In the genomic region with DNA sequence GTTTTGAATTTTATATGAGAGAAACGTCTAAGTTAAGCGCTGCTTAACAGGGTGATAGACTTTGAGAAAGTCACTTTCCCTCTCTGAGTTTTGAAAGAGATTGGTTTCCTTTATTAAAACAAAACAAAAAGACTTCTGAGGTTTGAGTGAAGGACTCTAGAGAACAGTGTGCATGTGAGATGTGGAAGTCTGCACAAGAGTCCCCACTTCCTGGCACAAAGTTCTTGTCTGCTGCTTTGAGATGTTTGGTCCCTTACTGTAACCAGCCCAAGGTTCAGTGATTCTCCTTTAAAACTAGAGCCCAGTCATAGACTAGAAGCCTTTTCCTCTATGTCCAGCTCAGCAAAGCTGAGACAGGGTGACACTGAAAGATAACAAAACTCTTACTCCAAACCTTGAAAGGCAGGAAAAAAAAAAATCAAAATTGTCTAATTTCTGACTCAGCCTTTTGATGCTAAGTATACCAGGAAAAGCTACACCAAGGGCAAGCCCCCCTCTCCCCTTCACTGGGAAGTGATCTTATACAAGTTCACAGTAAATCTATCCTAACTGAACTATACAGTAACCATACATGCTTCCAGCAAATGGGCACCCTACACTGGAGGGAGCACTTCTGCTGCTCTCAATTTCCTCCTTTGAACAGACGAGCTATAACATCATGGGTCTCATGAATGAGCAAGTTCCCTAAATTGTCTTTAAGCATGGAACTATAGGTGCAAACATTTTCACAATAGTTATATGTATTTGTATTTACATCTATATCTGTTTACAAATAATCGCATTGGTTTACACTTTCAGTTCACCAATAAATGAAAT, we compare ENCODE assay signal across 20 cellular contexts. TPM values are rescaled to one million over a fixed set of nuclear protein-coding genes. Genes with fewer than 3 reads are reported as not detected.
A peak's percentile ranks its signal among the peaks of the same experiment; 100 is the strongest.
DNase-seq lines count a peak whose midpoint lies in the region; ATAC-seq, FAIRE-seq and TF ChIP-seq lines count a peak whose summit lies in the region.
"Had no signal": no experiment of that assay in that cellular context is flagged by ENCODE, and none has a peak within 500 bp of the region (broad histone marks: within the 10 kb centered on the region; RNA-seq: fewer than 3 reads in every experiment).

No MANE protein-coding gene starts in this region.

- intact Hi-C loops in activated CD4-positive, alpha-beta T cell treated with anti-CD3 and anti-CD28 coated beads, Interleukin-2, amount 10 ng/mL, durations not matched to agents 24 days and 14 days (cut with micrococcal nuclease) = no loop called here
- intact Hi-C loops in sigmoid colon (cut with DNase I) = no loop called here

- H3K9me3 ChIP-seq in sigmoid colon = no peaks in the 10 kb centered on the region
- H3K9me3 ChIP-seq: A549 had no signal

- no peaks in the 10 kb centered on the region for H3K27me3 ChIP-seq in sigmoid colon

- H3K4me1 Mint-ChIP-seq in activated CD4-positive, alpha-beta T cell treated with anti-CD3 and anti-CD28 coated beads, Interleukin-2, amount 10 ng/mL, durations not matched to agents 7 days and 5 days = peaks cover 10% of the 10 kb centered on the region
- H3K4me1 Mint-ChIP-seq in activated CD4-positive, alpha-beta T cell treated with anti-CD3 and anti-CD28 coated beads, Interleukin-2, amount 10 ng/mL, durations not matched to agents 24 days and 14 days = peaks cover 8% of the 10 kb centered on the region
- H3K4me1 Mint-ChIP-seq: neural crest cell; stimulated activated naive CD8-positive, alpha-beta T cell treated with anti-CD3 and anti-CD28 coated beads, Interleukin-15, amount 100 ng/mL, for 72 hours had no signal

- CTCF ChIA-PET in activated CD4-positive, alpha-beta T cell treated with anti-CD3 and anti-CD28 coated beads, Interleukin-2, amount 10 ng/mL, durations not matched to agents 7 days and 5 days (lab: Charles Lee) = interaction anchor here (0.7 to 1.9 kb wide), 3 partner anchors 9 to 15 kb away, joined by 3 to 6 read pairs (median 4); no protein-coding TSS in a partner anchor

- peaks cover 0 to 24% (median 2%) of the 10 kb centered on the region in 4 donors for H3K36me3 ChIP-seq in sigmoid colon

- no peaks in the 10 kb centered on the region for H3K36me3 Mint-ChIP-seq in activated CD4-positive, alpha-beta T cell treated with anti-CD3 and anti-CD28 coated beads, Interleukin-2, amount 10 ng/mL, durations not matched to agents 7 days and 5 days (ENCODE audit: low read depth)
- H3K36me3 Mint-ChIP-seq in activated CD4-positive, alpha-beta T cell treated with anti-CD3 and anti-CD28 coated beads, Interleukin-2, amount 10 ng/mL, durations not matched to agents 24 days and 14 days (ENCODE audit: low read depth) = peaks cover 2% of the 10 kb centered on the region

- FAIRE-seq in frontal cortex (lab: Jason Lieb, UNC) = no peak

- H3K4me3 Mint-ChIP-seq in activated CD4-positive, alpha-beta T cell treated with anti-CD3 and anti-CD28 coated beads, Interleukin-2, amount 10 ng/mL, durations not matched to agents 7 days and 5 days = no peak overlapping the region
- H3K4me3 Mint-ChIP-seq in activated CD4-positive, alpha-beta T cell treated with anti-CD3 and anti-CD28 coated beads, Interleukin-2, amount 10 ng/mL, durations not matched to agents 24 days and 14 days = no peak overlapping the region
- H3K4me3 Mint-ChIP-seq: activated T-helper 1 cell treated with anti-CD3 and anti-CD28 coated beads, Interleukin-12 subunit alpha, Interleukin-12 subunit beta, Interleukin-2, Interleukin-4 antibody, amounts not matched to agents 30 ng/mL and 10 ng/mL and 1 ng/mL, durations not matched to agents 14 hours and 24 hours and 36 hours; neural crest cell; stimulated activated naive CD8-positive, alpha-beta T cell treated with anti-CD3 and anti-CD28 coated beads, Interleukin-15, amount 100 ng/mL, for 72 hours; T-helper 17 cell had no signal

- no peak for TF ChIP-seq POLR2A in sigmoid colon (IDR thresholded peaks at IDR 0.05)

- no peak for DNase-seq in activated CD4-positive, alpha-beta T cell treated with anti-CD3 and anti-CD28 coated beads, Interleukin-2, amount 10 ng/mL, durations not matched to agents 7 days and 5 days
- no peak for DNase-seq in activated CD4-positive, alpha-beta T cell treated with anti-CD3 and anti-CD28 coated beads, Interleukin-2, amount 10 ng/mL, durations not matched to agents 24 days and 14 days
- DNase-seq in sigmoid colon = no peak
- DNase-seq in COR-L47 (lab: John Stamatoyannopoulos, UW) = no peak
- DNase-seq in frontal cortex (ENCODE audit: low spot score in 2 of 2) = no peak
- DNase-seq: activated CD4-positive, alpha-beta T cell treated with anti-CD3 and anti-CD28 coated beads, Interleukin-2, amount 50 U/mL, for 1 hour; anterior cingulate cortex; NCI-H146; NCI-H446 treated with DMSO at 0.1 percent for 48 hours; stimulated activated naive CD8-positive, alpha-beta T cell treated with anti-CD3 and anti-CD28 coated beads, Interleukin-15, amount 100 ng/mL, for 72 hours; T-helper 17 cell had no signal

- peak overlapping the region; percentile 10 for H3K27ac Mint-ChIP-seq in activated CD4-positive, alpha-beta T cell treated with anti-CD3 and anti-CD28 coated beads, Interleukin-2, amount 10 ng/mL, durations not matched to agents 7 days and 5 days
- no peak overlapping the region for H3K27ac Mint-ChIP-seq in activated CD4-positive, alpha-beta T cell treated with anti-CD3 and anti-CD28 coated beads, Interleukin-2, amount 10 ng/mL, durations not matched to agents 24 days and 14 days
- H3K27ac Mint-ChIP-seq: activated T-helper 1 cell treated with anti-CD3 and anti-CD28 coated beads, Interleukin-12 subunit alpha, Interleukin-12 subunit beta, Interleukin-2, Interleukin-4 antibody, amounts not matched to agents 30 ng/mL and 10 ng/mL and 1 ng/mL, durations not matched to agents 14 hours and 24 hours and 36 hours; stimulated activated naive CD8-positive, alpha-beta T cell treated with anti-CD3 and anti-CD28 coated beads, Interleukin-15, amount 100 ng/mL, for 72 hours; T-helper 17 cell had no signal

- peak overlapping the region in 3 of 4 donors; percentile 88 to 91 (median 90) for H3K27ac ChIP-seq in sigmoid colon
- H3K27ac ChIP-seq: A549 had no signal

- WGBS in sigmoid colon, 2 donors = 65 to 92% methylated on average over 4 of the region's 4 CpGs

- TF ChIP-seq CTCF in sigmoid colon (IDR thresholded peaks at IDR 0.05) = no peak

- TF ChIP-seq EP300 in sigmoid colon (IDR thresholded peaks at IDR 0.05) = no peak

- POLR2A ChIA-PET in activated CD4-positive, alpha-beta T cell treated with anti-CD3 and anti-CD28 coated beads, Interleukin-2, amount 10 ng/mL, durations not matched to agents 7 days and 5 days (lab: Charles Lee) = no interaction called here

- ATAC-seq in GM21723 (IDR thresholded peaks at IDR 0.05; ENCODE audit: unreplicated experiment) (peak; percentile 65), SK-N-SH treated with all-trans-retinoic acid at 6 μM for 48 hours (peak; percentile 5; the same call in 1 of the 3 replicates), GM18519 (IDR thresholded peaks at IDR 0.05; ENCODE audit: low FRiP score, unreplicated experiment) (no peak)
- ATAC-seq: A549; Panc1; stimulated activated naive CD8-positive, alpha-beta T cell treated with anti-CD3 and anti-CD28 coated beads, Interleukin-15, amount 100 ng/mL, for 72 hours; T-helper 17 cell had no signal

- peaks cover 0 to 70% (median 57%) of the 10 kb centered on the region in 4 donors for H3K4me1 ChIP-seq in sigmoid colon

- H3K4me3 ChIP-seq in sigmoid colon = peak overlapping the region; percentile 46 to 64 (median 54)
- H3K4me3 ChIP-seq: A549, lung had no signal

- no peaks in the 10 kb centered on the region for H3K27me3 Mint-ChIP-seq in activated CD4-positive, alpha-beta T cell treated with anti-CD3 and anti-CD28 coated beads, Interleukin-2, amount 10 ng/mL, durations not matched to agents 7 days and 5 days
- no peaks in the 10 kb centered on the region for H3K27me3 Mint-ChIP-seq in activated CD4-positive, alpha-beta T cell treated with anti-CD3 and anti-CD28 coated beads, Interleukin-2, amount 10 ng/mL, durations not matched to agents 24 days and 14 days
- H3K27me3 Mint-ChIP-seq: stimulated activated naive CD8-positive, alpha-beta T cell treated with anti-CD3 and anti-CD28 coated beads, Interleukin-15, amount 100 ng/mL, for 72 hours; T-helper 17 cell had no signal

- H3K9me3 Mint-ChIP-seq in activated CD4-positive, alpha-beta T cell treated with anti-CD3 and anti-CD28 coated beads, Interleukin-2, amount 10 ng/mL, durations not matched to agents 7 days and 5 days = no peaks in the 10 kb centered on the region
- H3K9me3 Mint-ChIP-seq in activated CD4-positive, alpha-beta T cell treated with anti-CD3 and anti-CD28 coated beads, Interleukin-2, amount 10 ng/mL, durations not matched to agents 24 days and 14 days = no peaks in the 10 kb centered on the region
- H3K9me3 Mint-ChIP-seq: activated T-helper 1 cell treated with anti-CD3 and anti-CD28 coated beads, Interleukin-12 subunit alpha, Interleukin-12 subunit beta, Interleukin-2, Interleukin-4 antibody, amounts not matched to agents 30 ng/mL and 10 ng/mL and 1 ng/mL, durations not matched to agents 14 hours and 24 hours and 36 hours; neural crest cell; stimulated activated naive CD8-positive, alpha-beta T cell treated with anti-CD3 and anti-CD28 coated beads, Interleukin-15, amount 100 ng/mL, for 72 hours had no signal

TF ChIP-seq in SK-N-SH treated with all-trans-retinoic acid at 6 μM for 48 hours, 23 proteins besides CTCF, POLR2A, EP300 and RAD21 (continues in another document):
- TF ChIP-seq TCF4 (CRISPR knock-in tag; IDR thresholded peaks at IDR 0.05; ENCODE audit: borderline replicate concordance) (no peak), ZFP30 (CRISPR knock-in tag; IDR thresholded peaks at IDR 0.05) (no peak)

RNA-seq across cellular contexts. Expression of a gene that starts 2.3 kb away (rescaled TPM):
- total RNA-seq in activated CD4-positive, alpha-beta T cell treated with anti-CD3 and anti-CD28 coated beads, Interleukin-2, amount 10 ng/mL, durations not matched to agents 7 days and 5 days = 1 to 10 TPM; 1.7 to 2.9 TPM
- 0.63 and 0.66 TPM in 2 replicates for total RNA-seq in activated CD4-positive, alpha-beta T cell treated with anti-CD3 and anti-CD28 coated beads, Interleukin-2, amount 10 ng/mL, durations not matched to agents 24 days and 14 days
- 100 to 1,000 TPM in 3 of 4 donors, 10 to 100 TPM in 1; 86.6 to 203 (median 169) TPM for total RNA-seq in sigmoid colon
- 10 to 100 TPM in 1 of 3 donors, 1 to 10 TPM in 2; 1.2 to 13.1 (median 3.6) TPM for polyA plus RNA-seq in sigmoid colon
- 0.82 TPM for total RNA-seq in frontal cortex

RNA-seq across cellular contexts. Expression of a gene that starts 19.1 kb away (rescaled TPM):
- 10 to 100 TPM; 52.7 to 54.5 TPM for total RNA-seq in activated CD4-positive, alpha-beta T cell treated with anti-CD3 and anti-CD28 coated beads, Interleukin-2, amount 10 ng/mL, durations not matched to agents 7 days and 5 days
- total RNA-seq in activated CD4-positive, alpha-beta T cell treated with anti-CD3 and anti-CD28 coated beads, Interleukin-2, amount 10 ng/mL, durations not matched to agents 24 days and 14 days = 61.0 and 70.0 TPM in 2 replicates
- total RNA-seq in sigmoid colon (10 to 100 TPM; 19.0 to 61.4 (median 42.4) TPM), frontal cortex (11.0 TPM)
- polyA plus RNA-seq in sigmoid colon = 100 to 1,000 TPM; 125 to 267 (median 241) TPM

RNA-seq across cellular contexts. Expression of a gene that starts 44.7 kb away (rescaled TPM):
- not detected for total RNA-seq in activated CD4-positive, alpha-beta T cell treated with anti-CD3 and anti-CD28 coated beads, Interleukin-2, amount 10 ng/mL, durations not matched to agents 7 days and 5 days
- 0.26 TPM in 1 of 2 replicates, not detected in the other for total RNA-seq in activated CD4-positive, alpha-beta T cell treated with anti-CD3 and anti-CD28 coated beads, Interleukin-2, amount 10 ng/mL, durations not matched to agents 24 days and 14 days
- total RNA-seq in sigmoid colon (10 to 100 TPM in 2 of 4 donors, 1 to 10 TPM in 2; 1.4 to 11.8 (median 8.8) TPM), frontal cortex (7.7 TPM)
- polyA plus RNA-seq in sigmoid colon = 1 to 10 TPM in 1 of 3 donors, under 1 TPM in 2; 0.39 to 1.2 (median 0.92) TPM
- total RNA-seq: activated T-helper 1 cell treated with anti-CD3 and anti-CD28 coated beads, Interleukin-12 subunit alpha, Interleukin-12 subunit beta, Interleukin-2, Interleukin-4 antibody, amounts not matched to agents 30 ng/mL and 10 ng/mL and 1 ng/mL, durations not matched to agents 14 hours and 24 hours and 36 hours; dermis microvascular lymphatic vessel endothelial cell had no signal

Comparison
In these comparisons a context has a peak if more than half of its experiments do, and no peak if none do; other contexts are left out.
1. RNA of a gene that starts 2.3 kb away (total RNA-seq): 86.6 to 203 TPM in sigmoid colon; 1.7 to 2.9 TPM in activated CD4-positive, alpha-beta T cell treated with anti-CD3 and anti-CD28 coated beads, Interleukin-2, amount 10 ng/mL, durations not matched to agents 7 days and 5 days, 0.82 TPM in frontal cortex (single experiment) and 0.63 to 0.66 TPM in activated CD4-positive, alpha-beta T cell treated with anti-CD3 and anti-CD28 coated beads, Interleukin-2, amount 10 ng/mL, durations not matched to agents 24 days and 14 days; every median in the first group is over 10 times any median in the second.